In genomic region chr9:126472446-126472845, GRCh38 we compare ENCODE assay signal across 15 cellular contexts.
DNase-seq lines count a peak whose midpoint lies in the region; ATAC-seq and TF ChIP-seq lines count a peak whose summit lies in the region.
"Had no signal": no experiment of that assay in that cellular context is flagged by ENCODE, and none has a peak within 500 bp of the region (broad histone marks: within the 10 kb centered on the region; RNA-seq: fewer than 3 reads in every experiment).

No MANE protein-coding gene starts in this region.

- peaks cover 81% of the 10 kb centered on the region for H3K4me1 Mint-ChIP-seq in CD4-positive, alpha-beta T cell (ENCODE audit: low read depth)
- H3K4me1 Mint-ChIP-seq in T-helper 2 cell treated with Interferon-gamma antibody and Interleukin-4, amounts not matched to agents 5 μg/mL and 100 μg/mL, for 36 hours (ENCODE audit: low read depth): peaks cover 52% of the 10 kb centered on the region
- H3K4me1 Mint-ChIP-seq in endodermal cell: peaks cover 22% of the 10 kb centered on the region
- H3K4me1 Mint-ChIP-seq in MCF 10A (ENCODE audit: insufficient read depth, unreplicated experiment): peaks cover 13% of the 10 kb centered on the region
- peaks cover 35% of the 10 kb centered on the region for H3K4me1 Mint-ChIP-seq in osteocyte (ENCODE audit: unreplicated experiment)

- no peak for TF ChIP-seq RAD21 in neural cell (conservative IDR thresholded peaks at IDR 0.05)

- ATAC-seq in CD4-positive, alpha-beta T cell (ENCODE audit: poor library complexity): no peak
- ATAC-seq: psoas muscle; stimulated activated naive CD8-positive, alpha-beta T cell treated with anti-CD3 and anti-CD28 coated beads, Interleukin-15, amount 100 ng/mL, for 72 hours had no signal

- TF ChIP-seq POLR2A in NB4 (IDR thresholded peaks at IDR 0.05; ENCODE audit: extremely low read depth, insufficient read length): no peak

- peak overlapping the region; percentile 95 for H3K27ac Mint-ChIP-seq in CD4-positive, alpha-beta T cell
- H3K27ac Mint-ChIP-seq in T-helper 2 cell treated with Interferon-gamma antibody and Interleukin-4, amounts not matched to agents 5 μg/mL and 100 μg/mL, for 36 hours: no peak overlapping the region
- H3K27ac Mint-ChIP-seq in endodermal cell (no peak overlapping the region), MCF 10A (ENCODE audit: low read depth, unreplicated experiment) (no peak overlapping the region), osteocyte (ENCODE audit: unreplicated experiment) (no peak overlapping the region)
- H3K27ac Mint-ChIP-seq: activated naive CD4-positive, alpha-beta T cell treated with anti-CD3 and anti-CD28 coated beads for 36 hours; stimulated activated naive CD8-positive, alpha-beta T cell treated with anti-CD3 and anti-CD28 coated beads, Interleukin-15, amount 100 ng/mL, for 72 hours had no signal

- H3K36me3 Mint-ChIP-seq in CD4-positive, alpha-beta T cell (ENCODE audit: low read depth): no peaks in the 10 kb centered on the region
- peaks cover 6% of the 10 kb centered on the region for H3K36me3 Mint-ChIP-seq in T-helper 2 cell treated with Interferon-gamma antibody and Interleukin-4, amounts not matched to agents 5 μg/mL and 100 μg/mL, for 36 hours (ENCODE audit: low read depth)
- H3K36me3 Mint-ChIP-seq in endodermal cell (ENCODE audit: low read depth) (peaks cover 12% of the 10 kb centered on the region), MCF 10A (ENCODE audit: insufficient read depth, unreplicated experiment) (peaks cover 6% of the 10 kb centered on the region), osteocyte (ENCODE audit: unreplicated experiment) (peaks cover 15% of the 10 kb centered on the region)

- no peak for TF ChIP-seq CTCF in CD4-positive, alpha-beta T cell (IDR thresholded peaks at IDR 0.05)
- TF ChIP-seq CTCF in NB4 (IDR thresholded peaks at IDR 0.05; ENCODE audit: low read depth, low read length) (no peak), neural cell (IDR thresholded peaks at IDR 0.05; ENCODE audit: poor library complexity, severe bottlenecking) (no peak), endodermal cell (conservative IDR thresholded peaks at IDR 0.05) (no peak), MCF 10A (IDR thresholded peaks at IDR 0.05; ENCODE audit: unreplicated experiment) (no peak), osteocyte (IDR thresholded peaks at IDR 0.05) (no peak)

- no peaks in the 10 kb centered on the region for H3K9me2 ChIP-seq in neural cell (ENCODE audit: insufficient read depth, low read length)

- H3K9me3 ChIP-seq in CD4-positive, alpha-beta T cell (ENCODE audit: control insufficient read depth, low read length): no peaks in the 10 kb centered on the region
- H3K9me3 ChIP-seq in adipocyte (ENCODE audit: control insufficient read depth, low read length) (no peaks in the 10 kb centered on the region), neural cell (ENCODE audit: low read length) (no peaks in the 10 kb centered on the region), endodermal cell (ENCODE audit: control insufficient read depth, low read length) (no peaks in the 10 kb centered on the region)
- H3K9me3 ChIP-seq: psoas muscle had no signal

- BruUV-seq in MCF 10A (replicated peaks; lab: Mats Ljungman, UMichigan): no TSS peak

- no peak overlapping the region for H3K27ac ChIP-seq in CD4-positive, alpha-beta T cell (ENCODE audit: low read depth, low read length)
- H3K27ac ChIP-seq in neural cell (ENCODE audit: low read length): peak overlapping the region; percentile 51
- H3K27ac ChIP-seq in endodermal cell (ENCODE audit: low read depth, low read length): no peak overlapping the region
- H3K27ac ChIP-seq: psoas muscle had no signal

- H3K36me3 ChIP-seq in adipocyte (ENCODE audit: control insufficient read depth, insufficient read depth, low read length, severe bottlenecking) (no peaks in the 10 kb centered on the region), neural cell (ENCODE audit: insufficient read depth, low read length) (no peaks in the 10 kb centered on the region), endodermal cell (ENCODE audit: control insufficient read depth, insufficient read depth, low read length) (no peaks in the 10 kb centered on the region)

- H3K9me3 Mint-ChIP-seq in CD4-positive, alpha-beta T cell: no peaks in the 10 kb centered on the region
- H3K9me3 Mint-ChIP-seq in T-helper 2 cell treated with Interferon-gamma antibody and Interleukin-4, amounts not matched to agents 5 μg/mL and 100 μg/mL, for 36 hours: no peaks in the 10 kb centered on the region
- H3K9me3 Mint-ChIP-seq in endodermal cell (no peaks in the 10 kb centered on the region), MCF 10A (ENCODE audit: unreplicated experiment) (no peaks in the 10 kb centered on the region), osteocyte (ENCODE audit: unreplicated experiment) (no peaks in the 10 kb centered on the region)

- POLR2A ChIA-PET in CD4-positive, alpha-beta T cell (lab: Charles Lee): interaction anchor here (0.8 to 2.7 kb wide), 11 partner anchors 9 to 156 kb away, joined by 3 to 13 read pairs (median 4); partner anchors contain the start of gene MVB12B
- POLR2A ChIA-PET in MCF 10A (lab: Yijun Ruan, JAX): no interaction called here

- no peak overlapping the region for H3K4me2 ChIP-seq in neural cell (ENCODE audit: low read length)

- no peaks in the 10 kb centered on the region for H3F3A ChIP-seq in neural cell (ENCODE audit: insufficient read depth, low read length, poor library complexity, severe bottlenecking)

- H3K27me3 ChIP-seq in CD4-positive, alpha-beta T cell (ENCODE audit: control insufficient read depth, insufficient read depth, low read length): no peaks in the 10 kb centered on the region
- no peaks in the 10 kb centered on the region for H3K27me3 ChIP-seq in adipocyte (replicated peaks; ENCODE audit: control insufficient read depth, insufficient read depth, low read length)
- no peaks in the 10 kb centered on the region for H3K27me3 ChIP-seq in neural cell (ENCODE audit: insufficient read depth, low read depth, low read length)
- H3K27me3 ChIP-seq in endodermal cell (ENCODE audit: control insufficient read depth, insufficient read depth, low read length, poor library complexity, severe bottlenecking): no peaks in the 10 kb centered on the region

- H3K4me1 ChIP-seq in adipocyte (ENCODE audit: control insufficient read depth, insufficient read depth, low read length) (peaks cover 55% of the 10 kb centered on the region), endodermal cell (ENCODE audit: control insufficient read depth, insufficient read depth, low read length) (peaks cover 6% of the 10 kb centered on the region)
- H3K4me1 ChIP-seq: psoas muscle had no signal

- H3K9ac ChIP-seq in adipocyte (ENCODE audit: low read length): peak overlapping the region; percentile 3
- peak overlapping the region; percentile 41 for H3K9ac ChIP-seq in neural cell (ENCODE audit: low read length)
- no peak overlapping the region for H3K9ac ChIP-seq in endodermal cell (ENCODE audit: extremely low read depth, low read length, poor library complexity, severe bottlenecking)

- H3K79me2 ChIP-seq in neural cell (replicated peaks; ENCODE audit: insufficient read depth, low read length): no peaks in the 10 kb centered on the region

- H2AFZ ChIP-seq in neural cell (ENCODE audit: low read depth, low read length): no peak overlapping the region

- no peaks in the 10 kb centered on the region for H4K20me1 ChIP-seq in neural cell (ENCODE audit: insufficient read depth)

- WGBS in endodermal cell (ENCODE audit: insufficient coverage in 1 of 2, insufficient read length in 1 of 2), 2 experiments: 94 to 100% methylated on average over 1 of the region's 1 CpG

- peak overlapping the region; percentile 26 for H3K4me3 ChIP-seq in NB4 (ENCODE audit: low read depth, low read length)
- no peak overlapping the region for H3K4me3 ChIP-seq in adipocyte (ENCODE audit: low read length)
- no peak overlapping the region for H3K4me3 ChIP-seq in neural cell (ENCODE audit: low read length)
- no peak overlapping the region for H3K4me3 ChIP-seq in endodermal cell (ENCODE audit: low read length)
- H3K4me3 ChIP-seq: psoas muscle had no signal

- peak overlapping the region; percentile 46 for H3K4me3 Mint-ChIP-seq in CD4-positive, alpha-beta T cell
- H3K4me3 Mint-ChIP-seq in T-helper 2 cell treated with Interferon-gamma antibody and Interleukin-4, amounts not matched to agents 5 μg/mL and 100 μg/mL, for 36 hours: no peak overlapping the region
- H3K4me3 Mint-ChIP-seq in endodermal cell: no peak overlapping the region
- H3K4me3 Mint-ChIP-seq in MCF 10A (ENCODE audit: unreplicated experiment): no peak overlapping the region
- H3K4me3 Mint-ChIP-seq in osteocyte (ENCODE audit: unreplicated experiment): no peak overlapping the region
- H3K4me3 Mint-ChIP-seq: activated naive CD4-positive, alpha-beta T cell treated with anti-CD3 and anti-CD28 coated beads for 36 hours; stimulated activated naive CD8-positive, alpha-beta T cell treated with anti-CD3 and anti-CD28 coated beads, Interleukin-15, amount 100 ng/mL, for 72 hours had no signal

- no peaks in the 10 kb centered on the region for H3K27me3 Mint-ChIP-seq in CD4-positive, alpha-beta T cell
- peaks cover 70% of the 10 kb centered on the region for H3K27me3 Mint-ChIP-seq in T-helper 2 cell treated with Interferon-gamma antibody and Interleukin-4, amounts not matched to agents 5 μg/mL and 100 μg/mL, for 36 hours (ENCODE audit: low read depth)
- H3K27me3 Mint-ChIP-seq in endodermal cell (ENCODE audit: insufficient read depth): no peaks in the 10 kb centered on the region
- H3K27me3 Mint-ChIP-seq in MCF 10A (ENCODE audit: insufficient read depth, unreplicated experiment): no peaks in the 10 kb centered on the region
- H3K27me3 Mint-ChIP-seq in osteocyte (ENCODE audit: unreplicated experiment): no peaks in the 10 kb centered on the region
- H3K27me3 Mint-ChIP-seq: stimulated activated naive CD8-positive, alpha-beta T cell treated with anti-CD3 and anti-CD28 coated beads, Interleukin-15, amount 100 ng/mL, for 72 hours had no signal

- peak; percentile 15 for TF ChIP-seq EP300 in neural cell (conservative IDR thresholded peaks at IDR 0.05; ENCODE audit: poor library complexity, severe bottlenecking)

- DNase-seq in CD4-positive, alpha-beta T cell: no peak
- DNase-seq in NB4 (ENCODE audit: low read depth) (peak; percentile 22), adipocyte (ENCODE audit: low read depth) (no peak), endodermal cell (no peak), MCF 10A (ENCODE audit: unreplicated experiment) (no peak), osteocyte (ENCODE audit: extremely low spot score, unreplicated experiment) (no peak)
- no peak for DNase-seq in T-helper 2 cell treated with Interferon-gamma antibody and Interleukin-4, amounts not matched to agents 5 μg/mL and 100 μg/mL, for 36 hours (ENCODE audit: low spot score)
- DNase-seq: activated CD8-positive, alpha-beta memory T cell treated with anti-CD3 and anti-CD28 coated beads, Interleukin-2, amount 50 U/mL, for 48 hours; activated naive CD4-positive, alpha-beta T cell treated with anti-CD3 and anti-CD28 coated beads for 36 hours; DMS53; KG1; NCI-H1930; psoas muscle; stimulated activated naive CD8-positive, alpha-beta T cell treated with anti-CD3 and anti-CD28 coated beads, Interleukin-15, amount 100 ng/mL, for 72 hours had no signal

- CTCF ChIA-PET in CD4-positive, alpha-beta T cell (lab: Charles Lee): interaction anchor here (1.9 to 4.2 kb wide), 2 partner anchors 19 to 146 kb away, joined by 5 to 24 read pairs; partner anchors contain the start of gene MVB12B
- CTCF ChIA-PET in MCF 10A (lab: Yijun Ruan, JAX): interaction anchor here (0.7 to 2.0 kb wide), 5 partner anchors 18 to 85 kb away, joined by 3 to 6 read pairs (median 6); no protein-coding TSS in a partner anchor

- intact Hi-C loops in CD4-positive, alpha-beta T cell (cut with DNase I, micrococcal nuclease): loop anchor here in 1 of 2 experiments (5.0 kb wide), 2 partner anchors 75 to 145 kb away; partner anchors contain the start of gene MVB12B
- intact Hi-C loops in MCF 10A (cut with micrococcal nuclease): no loop called here
